ENCODE assay signal across 17 cellular contexts in the genomic region with DNA sequence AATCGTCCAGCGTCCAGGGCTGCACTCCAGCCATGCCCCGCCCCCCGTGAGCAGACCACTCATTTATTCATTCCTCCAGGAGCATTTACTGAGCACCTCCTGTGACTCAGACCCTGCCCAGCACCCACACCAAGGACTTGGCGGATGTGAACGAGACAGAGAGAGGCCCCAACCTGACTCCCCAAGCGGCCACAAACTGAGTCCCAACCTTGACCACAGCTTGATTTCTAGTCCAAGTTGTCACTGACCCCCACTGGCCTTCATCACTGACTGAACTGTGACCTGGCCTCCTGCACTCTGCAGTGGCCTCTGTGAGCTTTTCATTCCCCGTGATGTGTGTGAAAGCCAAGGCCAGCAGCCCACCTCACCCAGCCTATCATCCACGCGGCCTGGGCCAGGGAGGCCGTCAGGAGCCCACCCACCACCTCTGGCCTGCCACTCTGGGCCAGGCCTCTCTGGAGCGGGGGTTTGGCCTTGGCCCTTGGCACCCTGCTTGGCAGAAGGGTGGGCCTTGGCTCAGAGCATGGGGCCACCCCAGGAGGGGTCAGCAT. TPM values are rescaled to one million over a fixed set of nuclear protein-coding genes. Genes with fewer than 3 reads are reported as not detected.
DNase-seq lines count a peak whose midpoint lies in the region; ATAC-seq and TF ChIP-seq lines count a peak whose summit lies in the region.
"Had no signal": no experiment of that assay in that cellular context is flagged by ENCODE, and none has a peak within 500 bp of the region (broad histone marks: within the 10 kb centered on the region; RNA-seq: fewer than 3 reads in every experiment).

No MANE protein-coding gene starts in this region.

- CTCF ChIA-PET in HEK293T (lab: Yijun Ruan, JAX) (no interaction called here), Calu3 (lab: Charles Lee) (no interaction called here)

- intact Hi-C loops in Calu3 (cut with micrococcal nuclease; ENCODE audit: unreplicated experiment) = no loop called here

- H3K27me3 Mint-ChIP-seq in neural crest cell (ENCODE audit: low read depth) (no peaks in the 10 kb centered on the region), Calu3 (ENCODE audit: unreplicated experiment) (peaks cover 9% of the 10 kb centered on the region)
- H3K27me3 Mint-ChIP-seq: naive B cell had no signal

- peaks cover 21% of the 10 kb centered on the region for H3K4me1 Mint-ChIP-seq in neural crest cell
- peaks cover 6% of the 10 kb centered on the region for H3K4me1 Mint-ChIP-seq in Calu3 (ENCODE audit: low read depth, unreplicated experiment)

- H3K27ac ChIP-seq in KOPT-K1 (ENCODE audit: low read depth, low read length, poor library complexity, severe bottlenecking) = peak overlapping the region; percentile 52
- H3K27ac ChIP-seq: coronary artery, thoracic aorta had no signal

- TF ChIP-seq CTCF in GM06990 (IDR thresholded peaks at IDR 0.05; ENCODE audit: insufficient read depth, low read length, poor library complexity, severe bottlenecking) (peak; percentile 7), neural crest cell (conservative IDR thresholded peaks at IDR 0.05) (no peak), Calu3 (IDR thresholded peaks at IDR 0.05; ENCODE audit: unreplicated experiment) (no peak)

- no peak overlapping the region for H3K4me3 ChIP-seq in GM06990 (replicated peaks; ENCODE audit: low read depth, low read length)
- H3K4me3 ChIP-seq: coronary artery, MG63, thoracic aorta had no signal

- H3K36me3 ChIP-seq in GM06990 (ENCODE audit: control insufficient read depth, insufficient read depth, low read length) (no peaks in the 10 kb centered on the region; the same call in 1 of the 2 replicates), KOPT-K1 (ENCODE audit: insufficient read depth, low read length) (peaks cover 10% of the 10 kb centered on the region)
- H3K36me3 ChIP-seq: MG63, thoracic aorta had no signal

- H3K9me3 Mint-ChIP-seq in neural crest cell (no peaks in the 10 kb centered on the region), Calu3 (ENCODE audit: low read depth, unreplicated experiment) (no peaks in the 10 kb centered on the region)
- H3K9me3 Mint-ChIP-seq: naive B cell had no signal

- no peaks in the 10 kb centered on the region for H3K36me3 Mint-ChIP-seq in neural crest cell (ENCODE audit: low read depth)
- no peaks in the 10 kb centered on the region for H3K36me3 Mint-ChIP-seq in Calu3 (ENCODE audit: insufficient read depth, unreplicated experiment)
- H3K36me3 Mint-ChIP-seq: naive B cell had no signal

- DNase-seq in GM06990 (ENCODE audit: extremely low read depth, insufficient read length) (no peak), astrocyte of the hippocampus (ENCODE audit: low read depth, low spot score) (peak; percentile 89), neural crest cell (ENCODE audit: low read depth, low spot score) (no peak), NK-92 (lab: John Stamatoyannopoulos, UW; ENCODE audit: unreplicated experiment) (no peak), HEK293T (ENCODE audit: extremely low spot score) (no peak), Calu3 (no peak)
- DNase-seq: activated CD4-positive, alpha-beta T cell treated with anti-CD3 and anti-CD28 coated beads for 1 hour; activated effector memory CD4-positive, alpha-beta T cell treated with Interleukin-2 at 50 U/mL for 16 hours; foreskin fibroblast; MG63; naive B cell; NCI-H345; Right ventricle myocardium superior had no signal

- ATAC-seq in GM19467 (IDR thresholded peaks at IDR 0.05; ENCODE audit: unreplicated experiment) = no peak

- no peaks in the 10 kb centered on the region for H3K27me3 ChIP-seq in GM06990 (replicated peaks; ENCODE audit: control insufficient read depth, insufficient read depth, low read length)
- H3K27me3 ChIP-seq: MG63 had no signal

- POLR2A ChIA-PET in HEK293T (lab: Yijun Ruan, JAX) = no interaction called here

- no TSS peak for BruUV-seq in Calu3 (replicated peaks; lab: Mats Ljungman, UMichigan)

- no peak overlapping the region for H3K4me3 Mint-ChIP-seq in neural crest cell
- H3K4me3 Mint-ChIP-seq in Calu3 (ENCODE audit: low read depth, unreplicated experiment) = no peak overlapping the region
- H3K4me3 Mint-ChIP-seq: naive B cell had no signal

- H3K27ac Mint-ChIP-seq in neural crest cell (ENCODE audit: unreplicated experiment) = peak overlapping the region; percentile 57
- H3K27ac Mint-ChIP-seq in Calu3 (ENCODE audit: unreplicated experiment) = no peak overlapping the region

- H3K9me3 ChIP-seq in KOPT-K1 (ENCODE audit: insufficient read depth, low read length, poor library complexity, severe bottlenecking) = no peaks in the 10 kb centered on the region
- H3K9me3 ChIP-seq: MG63, thoracic aorta had no signal

TF ChIP-seq in HEK293T, 16 proteins besides CTCF, POLR2A, EP300 and RAD21:
- TF ChIP-seq HDGF (IDR thresholded peaks at IDR 0.05; ENCODE audit: borderline replicate concordance) (no peak), FOXA1 (IDR thresholded peaks at IDR 0.05) (no peak), SUZ12 (IDR thresholded peaks at IDR 0.05) (no peak), LEF1 (IDR thresholded peaks at IDR 0.05; ENCODE audit: borderline replicate concordance) (no peak), L3MBTL2 (conservative IDR thresholded peaks at IDR 0.05) (no peak), NFRKB (IDR thresholded peaks at IDR 0.05) (no peak)
- TF ChIP-seq, protein P1, sequence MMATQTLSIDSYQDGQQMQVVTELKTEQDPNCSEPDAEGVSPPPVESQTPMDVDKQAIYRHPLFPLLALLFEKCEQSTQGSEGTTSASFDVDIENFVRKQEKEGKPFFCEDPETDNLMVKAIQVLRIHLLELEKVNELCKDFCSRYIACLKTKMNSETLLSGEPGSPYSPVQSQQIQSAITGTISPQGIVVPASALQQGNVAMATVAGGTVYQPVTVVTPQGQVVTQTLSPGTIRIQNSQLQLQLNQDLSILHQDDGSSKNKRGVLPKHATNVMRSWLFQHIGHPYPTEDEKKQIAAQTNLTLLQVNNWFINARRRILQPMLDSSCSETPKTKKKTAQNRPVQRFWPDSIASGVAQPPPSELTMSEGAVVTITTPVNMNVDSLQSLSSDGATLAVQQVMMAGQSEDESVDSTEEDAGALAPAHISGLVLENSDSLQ (IDR thresholded peaks at IDR 0.05) = no peak

RNA-seq across cellular contexts. Expression of a gene that starts 19.3 kb away (rescaled TPM):
- total RNA-seq in neural crest cell = 0.16 TPM in 1 of 2 replicates, not detected in the other
- 0.28 and 1.3 TPM in 2 replicates for total RNA-seq in Calu3 (2022)
